In genomic region chr12:53500776-53501614, GRCh38 we compare ENCODE assay signal across 8 cellular contexts. TPM values are rescaled to one million over a fixed set of nuclear protein-coding genes. Genes with fewer than 3 reads are reported as not detected.
A peak's percentile ranks its signal among the peaks of the same experiment; 100 is the strongest.
DNase-seq lines count a peak whose midpoint lies in the region; TF ChIP-seq lines count a peak whose summit lies in the region.

Gene TARBP2, plus strand, starts transcription at chr12:53501283. Its CDS starts 126 bp downstream, at chr12:53501409.

- DNase-seq in GF-D8 (lab: John Stamatoyannopoulos, UW) (peak; percentile 99), HEK293T (ENCODE audit: extremely low spot score) (peak; percentile 92), MV-4-11 (lab: John Stamatoyannopoulos, UW) (peak; percentile 99), SK-MEL-5 (ENCODE audit: low read depth, low spot score) (peak; percentile 100), foreskin melanocyte (peak; percentile 100)
- peak; percentile 95 for DNase-seq in activated naive CD4-positive, alpha-beta T cell treated with Interleukin-2 at 50 U/mL for 16 hours

- CTCF ChIA-PET in HEK293T (lab: Yijun Ruan, JAX) = interaction anchor here (0.5 to 1.3 kb wide), 9 partner anchors 18 to 615 kb away, joined by 3 to 6 read pairs (median 4); partner anchors contain the start of gene AAAS

- peak within 1 kb of the TSS; percentile 98 for H3K27ac ChIP-seq in subcutaneous abdominal adipose tissue (ENCODE audit: low read depth, low read length)

- peak within 1 kb of the TSS; percentile 92 to 94 (median 93) for H3K9ac ChIP-seq in subcutaneous abdominal adipose tissue (ENCODE audit: low read length in 5 of 5)

- H3K27me3 ChIP-seq in neuron (ENCODE audit: insufficient read depth, low read length) (no peaks in the 10 kb centered on the region), subcutaneous abdominal adipose tissue (ENCODE audit: control insufficient read depth in 5 of 5, insufficient read depth in 4 of 5, low read length in 5 of 5) (no peaks in the 10 kb centered on the region)

- H3K4me3 ChIP-seq in neuron (ENCODE audit: low read length) = peak within 1 kb of the TSS; percentile 80
- H3K4me3 ChIP-seq in subcutaneous abdominal adipose tissue (ENCODE audit: low read depth in 1 of 5, low read length in 5 of 5) = peak within 1 kb of the TSS; percentile 73 to 95 (median 84)

- H3K9me3 ChIP-seq in neuron (ENCODE audit: low read length) (no peaks in the 10 kb centered on the region), subcutaneous abdominal adipose tissue (ENCODE audit: control insufficient read depth in 5 of 5, low read length in 5 of 5) (no peaks in the 10 kb centered on the region)

- H3K4me1 ChIP-seq in neuron (ENCODE audit: insufficient read depth, low read length) = peaks cover 32% of the 10 kb centered on the region
- H3K4me1 ChIP-seq in subcutaneous abdominal adipose tissue (ENCODE audit: control insufficient read depth in 5 of 5, insufficient read depth in 5 of 5, low read length in 5 of 5) = peaks cover 13 to 62% (median 55%) of the 10 kb centered on the region in 5 donors

- in situ Hi-C loops in SK-MEL-5 (cut with HindIII; ENCODE audit: low pct_unique_long_range_greater_than_20kb, low sequenced_read_pairs) = no loop called here

- H2AFZ ChIP-seq in neuron (ENCODE audit: low read depth, low read length) = peak within 1 kb of the TSS; percentile 70

- H3K36me3 ChIP-seq in neuron (ENCODE audit: insufficient read depth, low read length) (peaks cover 23% of the 10 kb centered on the region), subcutaneous abdominal adipose tissue (ENCODE audit: control insufficient read depth in 5 of 5, insufficient read depth in 5 of 5, low read length in 5 of 5) (peaks cover 0 to 28% (median 20%) of the 10 kb centered on the region in 5 donors)

- POLR2A ChIA-PET in HEK293T (lab: Yijun Ruan, JAX) = interaction anchor here (0.6 to 5.8 kb wide), 55 partner anchors 9 to 855 kb away, joined by 3 to 81 read pairs (median 5); partner anchors contain the start of genes AAAS, ATP5MC2, ESPL1 and MYG1

TF ChIP-seq in HEK293T, 16 proteins besides CTCF, POLR2A, EP300 and RAD21:
- TF ChIP-seq L3MBTL2 (conservative IDR thresholded peaks at IDR 0.05) (peak; percentile 93), SP1 (IDR thresholded peaks at IDR 0.05) (no peak), HDGF (IDR thresholded peaks at IDR 0.05; ENCODE audit: borderline replicate concordance) (peak; percentile 94), BHLHE40 (IDR thresholded peaks at IDR 0.05; ENCODE audit: borderline replicate concordance) (no peak), FOXA1 (IDR thresholded peaks at IDR 0.05) (no peak)

RNA-seq across cellular contexts. Expression of gene TARBP2, which starts in this region (rescaled TPM):
- 57.3 and 62.8 TPM in 2 replicates for total RNA-seq in SK-MEL-5 (2014; rRNA removed; shearing (Covaris generic))
- polyA plus RNA-seq in SK-MEL-5 (2015; cell fraction: cytosol; rRNA removed) = 55.0 and 65.0 TPM in 2 replicates
- polyA plus RNA-seq in SK-MEL-5 (2015; cell fraction: nucleus; rRNA removed) = 441 and 455 TPM in 2 replicates

Comparison
In these comparisons a context has a peak if more than half of its experiments do, and no peak if none do; other contexts are left out.
1. Peak in every context shown above with its lines: DNase-seq, H3K4me3 ChIP-seq and H3K27ac ChIP-seq.